ENCODE assay signal across 8 cellular contexts in the genomic region with DNA sequence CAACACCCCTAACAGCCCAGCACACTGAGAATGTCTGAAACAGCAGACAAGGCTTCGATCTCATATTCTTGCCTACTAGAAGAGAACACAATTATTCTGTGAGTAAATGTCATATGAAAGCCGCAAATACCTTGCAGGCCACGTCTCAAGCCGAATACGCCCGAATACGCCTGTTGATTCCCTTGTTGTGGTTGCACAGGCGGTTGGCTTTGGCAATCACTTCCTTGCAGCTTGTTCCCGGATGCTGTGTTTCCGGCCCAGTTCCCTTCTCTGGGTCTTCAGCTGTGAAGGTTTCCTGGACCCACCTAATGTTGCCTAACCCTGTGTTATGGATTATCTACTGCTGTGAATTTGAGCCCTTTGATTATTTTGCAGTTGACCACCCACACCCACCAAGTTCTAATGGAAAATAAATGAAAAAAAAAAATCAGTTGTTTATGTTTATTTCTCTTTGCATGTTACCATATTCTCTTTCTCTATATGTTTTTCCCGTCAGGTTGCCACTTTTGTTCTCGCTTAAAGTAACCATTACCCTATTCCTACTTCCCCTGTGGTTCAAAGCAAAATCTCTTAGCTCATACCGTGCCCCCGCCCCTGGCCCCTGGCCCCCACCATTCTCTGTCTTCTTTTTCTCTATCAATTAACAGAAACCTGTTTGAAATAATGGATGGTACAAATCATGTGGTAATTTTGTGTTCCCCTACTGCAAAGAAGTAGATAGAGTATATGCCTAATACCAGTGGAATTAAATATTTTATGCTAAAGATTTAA.
DNase-seq lines count a peak whose midpoint lies in the region; ATAC-seq and TF ChIP-seq lines count a peak whose summit lies in the region.

No MANE protein-coding gene starts in this region.

- H3K9ac ChIP-seq in mammary epithelial cell (ENCODE audit: insufficient read depth, low read length): no peak overlapping the region

- H3K4me1 ChIP-seq in adrenal gland (replicated peaks in 1 of 2): no peaks in the 10 kb centered on the region
- H3K4me1 ChIP-seq in mammary epithelial cell (ENCODE audit: insufficient read depth, low read length): no peaks in the 10 kb centered on the region

- H4K20me1 ChIP-seq in mammary epithelial cell (ENCODE audit: insufficient read depth, low read length): no peaks in the 10 kb centered on the region

- ATAC-seq in GM18909 (IDR thresholded peaks at IDR 0.05; ENCODE audit: poor library complexity, unreplicated experiment): peak; percentile 57

- no peak overlapping the region for H3K4me3 Mint-ChIP-seq in nephron progenitor cell

- H3K27ac ChIP-seq in adrenal gland (peak overlapping the region in 1 of 5 donors; percentile 75), mammary epithelial cell (ENCODE audit: insufficient read depth, low read depth, low read length) (no peak overlapping the region)

- BruUV-seq in mammary epithelial cell (replicated peaks; lab: Mats Ljungman, UMichigan): no TSS peak

- H3K4me1 Mint-ChIP-seq in nephron progenitor cell: no peaks in the 10 kb centered on the region

- in situ Hi-C loops in mammary epithelial cell (cut with MboI; ENCODE audit: low sequenced_read_pairs in 2 of 2): no loop called here

- H3K36me3 ChIP-seq in adrenal gland (replicated peaks in 1 of 2) (no peaks in the 10 kb centered on the region), mammary epithelial cell (ENCODE audit: insufficient read depth, low read length) (no peaks in the 10 kb centered on the region)

- dilution Hi-C loops in mammary epithelial cell (cut with HindIII; ENCODE audit: low sequenced_read_pairs): no loop called here

- H3K4me2 ChIP-seq in mammary epithelial cell (ENCODE audit: insufficient read depth, low read depth, low read length): no peak overlapping the region

- H3K27me3 Mint-ChIP-seq in nephron progenitor cell (ENCODE audit: low read depth, poor library complexity): peaks cover 2% of the 10 kb centered on the region

- H3K9me3 ChIP-seq in adrenal gland (replicated peaks in 1 of 3): no peaks in the 10 kb centered on the region
- H3K9me3 ChIP-seq in mammary epithelial cell (replicated peaks; ENCODE audit: insufficient read depth, low read length): no peaks in the 10 kb centered on the region

- H3K4me3 ChIP-seq in adrenal gland: no peak overlapping the region
- no peak overlapping the region for H3K4me3 ChIP-seq in mammary epithelial cell (replicated peaks in 1 of 3; ENCODE audit: insufficient read depth in 1 of 3, low read depth in 2 of 3, low read length in 3 of 3)

- DNase-seq in SW480 (ENCODE audit: low spot score) (peak; percentile 75), adrenal gland (peak; percentile 22 to 73 (median 39)), putamen (ENCODE audit: low spot score) (peak; percentile 1), HuH-7 (ENCODE audit: low spot score) (no peak), mammary epithelial cell (no peak), dedifferentiated amniotic fluid mesenchymal stem cell (ENCODE audit: extremely low spot score) (no peak), nephron progenitor cell (no peak)

- H3K9me3 Mint-ChIP-seq in nephron progenitor cell: no peaks in the 10 kb centered on the region

- no peak for TF ChIP-seq POLR2A in adrenal gland (IDR thresholded peaks at IDR 0.05)

- TF ChIP-seq CTCF in adrenal gland (IDR thresholded peaks at IDR 0.05): no peak
- TF ChIP-seq CTCF in mammary epithelial cell (conservative IDR thresholded peaks at IDR 0.05 in 1 of 2, IDR thresholded peaks at IDR 0.05 in 1 of 2; ENCODE audit: extremely low read depth in 1 of 2, insufficient read depth in 1 of 2, low read depth in 1 of 2, low read length in 2 of 2): no peak
- no peak for TF ChIP-seq CTCF in nephron progenitor cell (IDR thresholded peaks at IDR 0.05)

- H3K27me3 ChIP-seq in adrenal gland: no peaks in the 10 kb centered on the region
- no peaks in the 10 kb centered on the region for H3K27me3 ChIP-seq in mammary epithelial cell (ENCODE audit: insufficient read depth, low read length)

- no peaks in the 10 kb centered on the region for H3K79me2 ChIP-seq in mammary epithelial cell (ENCODE audit: insufficient read depth, low read length)

- CTCF ChIA-PET in mammary epithelial cell (lab: Charles Lee; ENCODE audit: low non-redundant PET): no interaction called here

- no peaks in the 10 kb centered on the region for H3K36me3 Mint-ChIP-seq in nephron progenitor cell (ENCODE audit: low read depth)

- intact Hi-C loops in adrenal gland (cut with DNase I): no loop called here
- intact Hi-C loops in mammary epithelial cell (cut with micrococcal nuclease): no loop called here

- no peak overlapping the region for H2AFZ ChIP-seq in mammary epithelial cell (ENCODE audit: low read depth, low read length)

- WGBS in adrenal gland, 4 donors: 63 to 71% (median 66%) methylated on average over 14 of the region's 14 CpGs
- 77% methylated on average over 13 of the region's 14 CpGs for WGBS in mammary epithelial cell (ENCODE audit: low coverage, missing lambda C conversion rate)

- no peak overlapping the region for H3K27ac Mint-ChIP-seq in nephron progenitor cell

Comparison
In these comparisons a context has a peak if more than half of its experiments do, and no peak if none do; other contexts are left out.
1. DNase-seq: peak in SW480 (single experiment), adrenal gland (7 of 7) and putamen (single experiment); none in HuH-7 (single experiment), mammary epithelial cell (single experiment), dedifferentiated amniotic fluid mesenchymal stem cell (single experiment) and nephron progenitor cell (single experiment).